In genomic region chr20:47429409-47429808, GRCh38 we compare ENCODE assay signal across 15 cellular contexts.
DNase-seq lines count a peak whose midpoint lies in the region; ATAC-seq and TF ChIP-seq lines count a peak whose summit lies in the region.
"Had no signal": no experiment of that assay in that cellular context is flagged by ENCODE, and none has a peak within 500 bp of the region (broad histone marks: within the 10 kb centered on the region; RNA-seq: fewer than 3 reads in every experiment).

No MANE protein-coding gene starts in this region.

- H3K36me3 Mint-ChIP-seq in activated T-cell treated with anti-CD3 and anti-CD28 coated beads, Interleukin-2, amount 50 U/mL, for 72 hours (ENCODE audit: insufficient read depth in 2 of 2), result peaks cover 7 to 10% of the 10 kb centered on the region in 2 donors
- H3K36me3 Mint-ChIP-seq in activated T-cell treated with anti-CD3 and anti-CD28 coated beads, Interleukin-2, amount 50 U/mL, for 4 hours (ENCODE audit: insufficient read depth), result no peaks in the 10 kb centered on the region

- H3K9me2 ChIP-seq in SU-DHL-6 (replicated peaks; ENCODE audit: insufficient read depth, low read length), result no peaks in the 10 kb centered on the region

- H3K4me3 ChIP-seq in SU-DHL-6 (ENCODE audit: insufficient read depth, low read length, poor library complexity, severe bottlenecking) (no peak overlapping the region), fibroblast of pulmonary artery (replicated peaks; ENCODE audit: low read depth, low read length) (no peak overlapping the region)
- H3K4me3 ChIP-seq: BLaER1 treated with 17β-estradiol and CSF1 and Interleukin-3, amounts not matched to agents 10 nM and 100 nM had no signal

- peaks cover 5 to 9% of the 10 kb centered on the region in 2 donors for H3K9me3 Mint-ChIP-seq in activated T-cell treated with anti-CD3 and anti-CD28 coated beads, Interleukin-2, amount 50 U/mL, for 72 hours
- H3K9me3 Mint-ChIP-seq in activated T-cell treated with anti-CD3 and anti-CD28 coated beads, Interleukin-2, amount 50 U/mL, for 4 hours, result peaks cover 4% of the 10 kb centered on the region

- no peaks in the 10 kb centered on the region for H3K27me3 ChIP-seq in SU-DHL-6 (ENCODE audit: low read length)
- H3K27me3 ChIP-seq: BLaER1 treated with 17β-estradiol and CSF1 and Interleukin-3, amounts not matched to agents 10 nM and 100 nM had no signal

- TF ChIP-seq CTCF in SU-DHL-6 (IDR thresholded peaks at IDR 0.05; ENCODE audit: insufficient read depth, low read length, poor library complexity, severe bottlenecking) (no peak), fibroblast of pulmonary artery (IDR thresholded peaks at IDR 0.05; ENCODE audit: low read length, missing control alignments) (no peak)

- H3K4me3 Mint-ChIP-seq in activated T-cell treated with anti-CD3 and anti-CD28 coated beads, Interleukin-2, amount 50 U/mL, for 72 hours, result no peak overlapping the region
- no peak overlapping the region for H3K4me3 Mint-ChIP-seq in activated T-cell treated with anti-CD3 and anti-CD28 coated beads, Interleukin-2, amount 50 U/mL, for 4 hours
- H3K4me3 Mint-ChIP-seq: CD4-positive, CD25-positive, alpha-beta regulatory T cell; HFFc6 had no signal

- H3K4me2 ChIP-seq in SU-DHL-6 (ENCODE audit: low read depth, low read length, poor library complexity, severe bottlenecking), result no peak overlapping the region

- peaks cover 21% of the 10 kb centered on the region; the same call in 1 of the 2 replicates for H3K79me2 ChIP-seq in SU-DHL-6 (ENCODE audit: insufficient read depth, low read length)

- H3K27me3 Mint-ChIP-seq in activated T-cell treated with anti-CD3 and anti-CD28 coated beads, Interleukin-2, amount 50 U/mL, for 72 hours (ENCODE audit: low read depth), result no peaks in the 10 kb centered on the region
- H3K27me3 Mint-ChIP-seq in activated T-cell treated with anti-CD3 and anti-CD28 coated beads, Interleukin-2, amount 50 U/mL, for 4 hours (ENCODE audit: low read depth), result peaks cover 2% of the 10 kb centered on the region
- H3K27me3 Mint-ChIP-seq: CD4-positive, CD25-positive, alpha-beta regulatory T cell had no signal

- H3F3A ChIP-seq in SU-DHL-6 (ENCODE audit: insufficient read depth), result peaks cover 64% of the 10 kb centered on the region

- no peaks in the 10 kb centered on the region for H4K20me1 ChIP-seq in SU-DHL-6 (ENCODE audit: low read depth, low read length)
- H4K20me1 ChIP-seq: BLaER1 treated with 17β-estradiol and CSF1 and Interleukin-3, amounts not matched to agents 10 nM and 100 nM had no signal

- H3K4me1 Mint-ChIP-seq in activated T-cell treated with anti-CD3 and anti-CD28 coated beads, Interleukin-2, amount 50 U/mL, for 72 hours (ENCODE audit: low read depth), result peaks cover 8% of the 10 kb centered on the region
- no peaks in the 10 kb centered on the region for H3K4me1 Mint-ChIP-seq in activated T-cell treated with anti-CD3 and anti-CD28 coated beads, Interleukin-2, amount 50 U/mL, for 4 hours (ENCODE audit: low read depth)
- H3K4me1 Mint-ChIP-seq: CD4-positive, CD25-positive, alpha-beta regulatory T cell had no signal

- peaks cover 12% of the 10 kb centered on the region; the same call in 1 of the 2 replicates for H3K9me3 ChIP-seq in SU-DHL-6 (ENCODE audit: insufficient read depth, low read length)

- H3K27ac ChIP-seq in SU-DHL-6 (ENCODE audit: low read depth, low read length), result peak overlapping the region; percentile 69
- H3K27ac ChIP-seq: HL-60 had no signal

- DNase-seq in activated T-cell treated with anti-CD3 and anti-CD28 coated beads, Interleukin-2, amount 50 U/mL, for 72 hours, result no peak
- DNase-seq in activated T-cell treated with anti-CD3 and anti-CD28 coated beads, Interleukin-2, amount 50 U/mL, for 4 hours, result no peak
- DNase-seq in fibroblast of pulmonary artery (ENCODE audit: low read depth) (peak; percentile 6), T-helper 9 cell (no peak)
- no peak for DNase-seq in stimulated activated CD4-positive, alpha-beta T cell treated with anti-CD3 and anti-CD28 coated beads, Interleukin-12 subunit alpha, Interleukin-12 subunit beta, amount 100 ng/mL, for 4 hours
- DNase-seq: 8988T; Calu3; CD4-positive, CD25-positive, alpha-beta regulatory T cell; DMS 273 treated with DMSO at 0.1 percent for 48 hours; HCEC 1CT; HFFc6 had no signal

- H2AFZ ChIP-seq in SU-DHL-6 (ENCODE audit: low read depth, low read length, severe bottlenecking), result no peak overlapping the region

- H3K9ac ChIP-seq in SU-DHL-6 (ENCODE audit: low read length), result no peak overlapping the region
- H3K9ac ChIP-seq: BLaER1 treated with 17β-estradiol and CSF1 and Interleukin-3, amounts not matched to agents 10 nM and 100 nM had no signal

- peak overlapping the region; percentile 28 for H3K27ac Mint-ChIP-seq in activated T-cell treated with anti-CD3 and anti-CD28 coated beads, Interleukin-2, amount 50 U/mL, for 72 hours
- H3K27ac Mint-ChIP-seq: CD4-positive, CD25-positive, alpha-beta regulatory T cell; HFFc6 had no signal

- peaks cover 25% of the 10 kb centered on the region for H3K36me3 ChIP-seq in SU-DHL-6 (ENCODE audit: low read length)

- no peak for ATAC-seq in activated T-cell treated with anti-CD3 and anti-CD28 coated beads, Interleukin-2, amount 50 U/mL, for 72 hours (replicated peaks in 1 of 2)
- ATAC-seq in activated T-cell treated with anti-CD3 and anti-CD28 coated beads, Interleukin-2, amount 50 U/mL, for 4 hours, result no peak
- no peak for ATAC-seq in HG03135 (IDR thresholded peaks at IDR 0.05; ENCODE audit: unreplicated experiment)
